Comparison of ENCODE assay signal across 8 cellular contexts in genomic region chr10:112721080-112721698, GRCh38.
DNase-seq lines count a peak whose midpoint lies in the region; ATAC-seq and TF ChIP-seq lines count a peak whose summit lies in the region.

No MANE protein-coding gene starts in this region.

- DNase-seq in ACHN (peak; percentile 65), GM13977 (ENCODE audit: low spot score) (peak; percentile 43), WERI-Rb-1 (no peak), left ventricle myocardium superior (no peak), superior temporal gyrus (ENCODE audit: extremely low spot score) (peak; percentile 84), GM19238 (ENCODE audit: insufficient read length, low spot score) (no peak)

- intact Hi-C loops in left ventricle myocardium superior (cut with micrococcal nuclease): loop anchor here (10.0 kb wide), 2 partner anchors 404 to 664 kb away; no protein-coding TSS in a partner anchor

- no peaks in the 10 kb centered on the region for H3K27me3 ChIP-seq in WERI-Rb-1 (ENCODE audit: insufficient read depth, low read depth, severe bottlenecking)

- H3K27ac ChIP-seq in WERI-Rb-1: no peak overlapping the region

- H3K4me3 ChIP-seq in WERI-Rb-1 (ENCODE audit: low read depth, low read length): no peak overlapping the region

- H3K9me3 ChIP-seq in WERI-Rb-1 (ENCODE audit: severe bottlenecking): no peaks in the 10 kb centered on the region

- in situ Hi-C loops in ACHN (cut with HindIII; ENCODE audit: low pct_ligation_motif_present, low pct_unique_long_range_greater_than_20kb, low sequenced_read_pairs) (no loop called here), GM13977 (cut with MboI; ENCODE audit: low pct_unique_long_range_greater_than_20kb, low sequenced_read_pairs, unreplicated experiment) (no loop called here)

- TF ChIP-seq CTCF in GM13977 (IDR thresholded peaks at IDR 0.05; ENCODE audit: extremely low read depth, insufficient read depth, missing control alignments): peak; percentile 40
- TF ChIP-seq CTCF in WERI-Rb-1 (IDR thresholded peaks at IDR 0.05; ENCODE audit: low read depth, low read length): peak; percentile 64

- H3K36me3 ChIP-seq in WERI-Rb-1: no peaks in the 10 kb centered on the region

- ATAC-seq in HG03565 (IDR thresholded peaks at IDR 0.05; ENCODE audit: unreplicated experiment): peak; percentile 54
- ATAC-seq in left ventricle myocardium superior: peak; percentile 57
- ATAC-seq in HG02870 (IDR thresholded peaks at IDR 0.05; ENCODE audit: unreplicated experiment): no peak

Comparison
In these comparisons a context has a peak if more than half of its experiments do, and no peak if none do; other contexts are left out.
1. DNase-seq: peak in ACHN (single experiment), GM13977 (single experiment) and superior temporal gyrus (single experiment); none in WERI-Rb-1 (single experiment), left ventricle myocardium superior (single experiment) and GM19238 (single experiment).